Comparison of ENCODE assay signal across 28 cellular contexts in genomic region chr10:82399850-82400249, GRCh38.
"Had no signal": no experiment of that assay in that cellular context is flagged by ENCODE, and none has a peak within 500 bp of the region (broad histone marks: within the 10 kb centered on the region; RNA-seq: fewer than 3 reads in every experiment).

No MANE protein-coding gene starts in this region.

- ATAC-seq: naive thymus-derived CD8-positive, alpha-beta T cell; natural killer cell treated with Interleukin-12 subunit alpha and Interleukin-12 subunit beta and Interleukin-15 and Interleukin-18, amount 100 ng/mL, for 72 hours; pancreas; right cardiac atrium; right lobe of liver; stimulated activated memory B cell treated with anti-CD40 and anti-IgM and Interleukin-4, amounts not matched to agents 10 μg/mL and 1 μg/mL and 100 μg/mL, for 72 hours; stimulated activated naive CD8-positive, alpha-beta T cell treated with anti-CD3 and anti-CD28 coated beads, Interleukin-15, amount 100 ng/mL, for 72 hours; stimulated activated naive CD8-positive, alpha-beta T cell treated with anti-CD3 and anti-CD28 coated beads, Interleukin-15, Interleukin-2, amounts not matched to agents 100 U/mL and 50 U/mL, for 24 hours; upper lobe of right lung had no signal

- FAIRE-seq: pancreas had no signal

- H3K27ac ChIP-seq: neutrophil, pancreas, prostate gland, right lobe of liver, sigmoid colon, spleen, suprapubic skin, testis, tibial artery, transverse colon, upper lobe of right lung, uterus had no signal

- DNase-seq: naive thymus-derived CD8-positive, alpha-beta T cell; nephron progenitor cell; nucleus accumbens; pancreas; right cardiac atrium; right lobe of liver; sigmoid colon; spleen; stimulated activated CD4-positive, alpha-beta T cell treated with anti-CD3 and anti-CD28 coated beads, Interleukin-12 subunit alpha, Interleukin-12 subunit beta, amount 100 ng/mL, for 4 hours; stimulated activated CD4-positive, alpha-beta T cell treated with anti-CD3 and anti-CD28 coated beads, Interleukin-1b, Interleukin-23, amount 100 ng/mL, for 48 hours; stimulated activated CD4-positive, alpha-beta T cell treated with anti-CD3 and anti-CD28 coated beads, Interleukin-4, amount 100 ng/mL, for 1 hour; stimulated activated CD4-positive, alpha-beta T cell treated with anti-CD3 and anti-CD28 coated beads, Interleukin-4, amount 100 ng/mL, for 4 hours; stimulated activated CD8-positive, alpha-beta memory T cell treated with anti-CD3 and anti-CD28 coated beads, Interleukin-4, amount 100 ng/mL, for 48 hours; stimulated activated naive CD4-positive, alpha-beta T cell; stimulated activated naive CD8-positive, alpha-beta T cell treated with anti-CD3 and anti-CD28 coated beads, Interleukin-15, amount 100 ng/mL, for 72 hours; stimulated activated naive CD8-positive, alpha-beta T cell treated with anti-CD3 and anti-CD28 coated beads, Interleukin-15, Interleukin-2, amounts not matched to agents 100 U/mL and 50 U/mL, for 24 hours; substantia nigra; testis; tibial artery; transverse colon; upper lobe of right lung; uterus had no signal

- H3K4me1 ChIP-seq: prostate gland, right lobe of liver, sigmoid colon, spleen, suprapubic skin, testis, tibial artery, transverse colon, upper lobe of right lung, uterus had no signal

- H3K36me3 ChIP-seq: neutrophil, pancreas, prostate gland, right lobe of liver, sigmoid colon, spleen, suprapubic skin, tibial artery, transverse colon, upper lobe of right lung, uterus had no signal

- H3K4me2 ChIP-seq: smooth muscle cell had no signal

- H3K27me3 ChIP-seq: neutrophil, pancreas, right lobe of liver, sigmoid colon, spleen, suprapubic skin, testis, tibial artery, transverse colon, upper lobe of right lung, uterus had no signal

- H3K4me3 ChIP-seq: pancreas, prostate gland, right lobe of liver, sigmoid colon, smooth muscle cell, spleen, suprapubic skin, testis, tibial artery, transverse colon, upper lobe of right lung, uterus had no signal

- H3K9me3 ChIP-seq: neutrophil, pancreas, prostate gland, right lobe of liver, sigmoid colon, suprapubic skin, testis, tibial artery, transverse colon, upper lobe of right lung, uterus had no signal
